Comparison of ENCODE assay signal across 8 cellular contexts in the genomic region with DNA sequence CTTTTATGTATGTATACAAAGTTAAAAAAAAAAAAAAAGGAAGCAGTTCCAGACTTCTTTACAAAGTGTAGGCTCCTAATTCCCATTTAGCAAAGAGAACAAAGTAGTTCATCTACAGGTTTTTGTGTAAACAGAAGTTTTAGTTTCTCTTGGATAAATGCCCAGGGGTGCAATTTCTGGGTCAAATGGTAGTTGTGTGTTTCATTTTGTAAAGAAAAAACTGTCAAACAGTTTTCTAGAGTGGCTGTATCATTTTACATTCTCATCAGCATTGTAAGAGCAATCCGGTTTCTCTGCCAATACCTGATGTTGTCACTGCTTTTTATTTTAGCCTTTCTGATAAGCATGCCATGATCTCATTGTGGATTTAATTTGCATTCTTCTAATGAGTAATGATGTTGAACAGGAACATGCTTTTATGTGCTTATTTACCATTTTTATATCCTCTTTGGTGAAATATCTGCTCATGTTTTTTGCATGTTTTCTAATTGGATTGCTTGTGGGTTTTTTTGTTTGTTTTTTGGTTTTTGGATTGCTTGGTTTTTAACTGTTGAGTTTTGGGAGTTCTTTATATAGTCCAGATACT. TPM values are rescaled to one million over a fixed set of nuclear protein-coding genes. Genes with fewer than 3 reads are reported as not detected.
DNase-seq lines count a peak whose midpoint lies in the region; ATAC-seq and TF ChIP-seq lines count a peak whose summit lies in the region.

No MANE protein-coding gene starts in this region.

- ATAC-seq in HG02678 (IDR thresholded peaks at IDR 0.05; ENCODE audit: unreplicated experiment) (peak; percentile 55), gastroesophageal sphincter (peak; percentile 25), aorta (ENCODE audit: low FRiP score) (no peak)

- intact Hi-C loops in ascending aorta (cut with DNase I) (no loop called here), aorta (cut with DNase I) (no loop called here)

- H3K36me3 ChIP-seq in gastroesophageal sphincter, result peaks cover 0 to 15% of the 10 kb centered on the region in 2 donors
- peaks cover 0 to 8% of the 10 kb centered on the region in 2 donors for H3K36me3 ChIP-seq in ascending aorta
- H3K36me3 ChIP-seq in aorta (ENCODE audit: control insufficient read depth in 1 of 2, insufficient read depth in 2 of 2, low read length in 1 of 2), result peaks cover 0 to 2% of the 10 kb centered on the region in 2 donors

- H3K27ac ChIP-seq in gastroesophageal sphincter, result peak overlapping the region in 2 of 4 donors; percentile 26 to 54
- H3K27ac ChIP-seq in ascending aorta, result peak overlapping the region in 1 of 2 donors; percentile 5
- H3K27ac ChIP-seq in aorta (ENCODE audit: low read depth in 1 of 2, low read length in 2 of 2), result no peak overlapping the region

- no peaks in the 10 kb centered on the region for H3K9me3 ChIP-seq in gastroesophageal sphincter
- no peaks in the 10 kb centered on the region for H3K9me3 ChIP-seq in ascending aorta
- no peaks in the 10 kb centered on the region for H3K9me3 ChIP-seq in aorta (ENCODE audit: control insufficient read depth, low read length)

- H3K4me3 ChIP-seq in gastroesophageal sphincter, result no peak overlapping the region
- H3K4me3 ChIP-seq in ascending aorta, result no peak overlapping the region
- no peak overlapping the region for H3K4me3 ChIP-seq in aorta (ENCODE audit: low read length in 2 of 2)

- H3K27me3 ChIP-seq in gastroesophageal sphincter (no peaks in the 10 kb centered on the region), ascending aorta (no peaks in the 10 kb centered on the region), aorta (ENCODE audit: control insufficient read depth in 1 of 2, insufficient read depth in 2 of 2, low read length in 1 of 2) (no peaks in the 10 kb centered on the region)

- no peak for TF ChIP-seq POLR2A in gastroesophageal sphincter (IDR thresholded peaks at IDR 0.05)

- DNase-seq in DMS153 treated with DMSO at 0.1 percent for 48 hours (lab: John Stamatoyannopoulos, UW; ENCODE audit: unreplicated experiment) (peak; percentile 95), NCI-H526 (lab: John Stamatoyannopoulos, UW) (peak; percentile 57 to 60), ascending aorta (ENCODE audit: low spot score in 2 of 2) (no peak), GM19240 (ENCODE audit: insufficient read length, low spot score) (no peak), GF-D8 (lab: John Stamatoyannopoulos, UW) (no peak), aorta (no peak)

- no peak for TF ChIP-seq CTCF in gastroesophageal sphincter (IDR thresholded peaks at IDR 0.05)
- TF ChIP-seq CTCF in ascending aorta (IDR thresholded peaks at IDR 0.05), result no peak

- TF ChIP-seq EP300 in gastroesophageal sphincter (IDR thresholded peaks at IDR 0.05), result no peak

- WGBS in gastroesophageal sphincter (ENCODE audit: low coverage in 1 of 2), 2 donors, result 6 to 13% methylated on average over 1 of the region's 1 CpG
- WGBS in aorta, 2 donors, result 0 to 6% methylated on average over 1 of the region's 1 CpG

- H3K4me1 ChIP-seq in gastroesophageal sphincter, result peaks cover 0 to 46% (median 0%) of the 10 kb centered on the region in 3 donors
- H3K4me1 ChIP-seq in ascending aorta, result peaks cover 0 to 5% of the 10 kb centered on the region in 2 donors
- H3K4me1 ChIP-seq in aorta (ENCODE audit: control insufficient read depth in 1 of 2, insufficient read depth in 2 of 2, low read length in 2 of 2), result no peaks in the 10 kb centered on the region

RNA-seq across cellular contexts. Expression of a gene that starts 16.6 kb away (rescaled TPM):
- 10 to 100 TPM; 44.8 to 58.2 (median 49.4) TPM for total RNA-seq in gastroesophageal sphincter
- total RNA-seq in ascending aorta, result 14.9 TPM
- total RNA-seq in aorta, result 10 to 100 TPM; 50.6 to 51.8 TPM
- 10 to 100 TPM; 10.5 to 23.1 TPM for polyA plus RNA-seq in aorta

Comparison
In these comparisons a context has a peak if more than half of its experiments do, and no peak if none do; other contexts are left out.
1. DNase-seq: peak in DMS153 treated with DMSO at 0.1 percent for 48 hours (single experiment) and NCI-H526 (2 of 2); none in ascending aorta (0 of 2), GM19240 (single experiment), GF-D8 (single experiment) and aorta (0 of 2).